1 cellular context compared by ENCODE assay signal in the genomic region with DNA sequence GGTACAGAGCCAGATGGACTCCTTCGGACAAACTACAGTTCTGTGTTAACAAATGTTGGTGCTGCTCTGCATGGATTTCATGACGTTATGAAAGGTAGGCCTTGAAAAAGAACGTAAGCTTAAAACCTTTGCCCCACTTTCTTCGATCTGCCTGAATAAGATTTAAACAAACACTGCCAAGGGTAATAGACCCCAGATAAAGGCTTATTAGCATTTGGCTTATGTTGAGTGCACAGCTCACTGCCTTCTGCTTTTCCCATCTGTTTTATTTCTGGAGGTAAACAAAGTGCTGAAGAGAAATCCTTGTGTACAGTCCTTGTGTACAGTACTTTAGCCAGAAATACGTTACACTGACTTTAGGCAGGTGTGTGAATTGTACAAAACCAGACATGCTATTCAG.
TF ChIP-seq lines count a peak whose summit lies in the region.

No MANE protein-coding gene starts in this region.

TF ChIP-seq in HepG2, 621 proteins besides CTCF, POLR2A, EP300 and RAD21:
- TF ChIP-seq NCOA5 (CRISPR knock-in tag; IDR thresholded peaks at IDR 0.05) (no peak), AKNA (CRISPR knock-in tag; IDR thresholded peaks at IDR 0.05; ENCODE audit: borderline replicate concordance) (no peak), FOXP1 (IDR thresholded peaks at IDR 0.05) (no peak), FOXP1 (CRISPR knock-in tag; IDR thresholded peaks at IDR 0.05) (no peak), PPARG (CRISPR knock-in tag; conservative IDR thresholded peaks at IDR 0.05) (0 out of 2 replicates have a peak, but pooled peaks have one; percentile 17), GLI4 (CRISPR knock-in tag; IDR thresholded peaks at IDR 0.05; ENCODE audit: borderline replicate concordance) (no peak), PHF20 (CRISPR knock-in tag; IDR thresholded peaks at IDR 0.05) (no peak)
- TF ChIP-seq, protein P1, sequence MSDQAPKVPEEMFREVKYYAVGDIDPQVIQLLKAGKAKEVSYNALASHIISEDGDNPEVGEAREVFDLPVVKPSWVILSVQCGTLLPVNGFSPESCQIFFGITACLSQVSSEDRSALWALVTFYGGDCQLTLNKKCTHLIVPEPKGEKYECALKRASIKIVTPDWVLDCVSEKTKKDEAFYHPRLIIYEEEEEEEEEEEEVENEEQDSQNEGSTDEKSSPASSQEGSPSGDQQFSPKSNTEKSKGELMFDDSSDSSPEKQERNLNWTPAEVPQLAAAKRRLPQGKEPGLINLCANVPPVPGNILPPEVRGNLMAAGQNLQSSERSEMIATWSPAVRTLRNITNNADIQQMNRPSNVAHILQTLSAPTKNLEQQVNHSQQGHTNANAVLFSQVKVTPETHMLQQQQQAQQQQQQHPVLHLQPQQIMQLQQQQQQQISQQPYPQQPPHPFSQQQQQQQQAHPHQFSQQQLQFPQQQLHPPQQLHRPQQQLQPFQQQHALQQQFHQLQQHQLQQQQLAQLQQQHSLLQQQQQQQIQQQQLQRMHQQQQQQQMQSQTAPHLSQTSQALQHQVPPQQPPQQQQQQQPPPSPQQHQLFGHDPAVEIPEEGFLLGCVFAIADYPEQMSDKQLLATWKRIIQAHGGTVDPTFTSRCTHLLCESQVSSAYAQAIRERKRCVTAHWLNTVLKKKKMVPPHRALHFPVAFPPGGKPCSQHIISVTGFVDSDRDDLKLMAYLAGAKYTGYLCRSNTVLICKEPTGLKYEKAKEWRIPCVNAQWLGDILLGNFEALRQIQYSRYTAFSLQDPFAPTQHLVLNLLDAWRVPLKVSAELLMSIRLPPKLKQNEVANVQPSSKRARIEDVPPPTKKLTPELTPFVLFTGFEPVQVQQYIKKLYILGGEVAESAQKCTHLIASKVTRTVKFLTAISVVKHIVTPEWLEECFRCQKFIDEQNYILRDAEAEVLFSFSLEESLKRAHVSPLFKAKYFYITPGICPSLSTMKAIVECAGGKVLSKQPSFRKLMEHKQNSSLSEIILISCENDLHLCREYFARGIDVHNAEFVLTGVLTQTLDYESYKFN (CRISPR knock-in tag; conservative IDR thresholded peaks at IDR 0.05) = 0 out of 2 replicates have a peak, but pooled peaks have one; percentile 43
